In genomic region chr2:144513388-144514100, GRCh38 we compare ENCODE assay signal across 8 cellular contexts. TPM values are rescaled to one million over a fixed set of nuclear protein-coding genes. Genes with fewer than 3 reads are reported as not detected.
DNase-seq lines count a peak whose midpoint lies in the region; ATAC-seq and TF ChIP-seq lines count a peak whose summit lies in the region.

No MANE protein-coding gene starts in this region.

- peaks cover 53 to 70% (median 67%) of the 10 kb centered on the region in 3 donors for H3K4me1 Mint-ChIP-seq in CD8-positive, alpha-beta memory T cell
- H3K4me1 Mint-ChIP-seq in WTC11, result peaks cover 70% of the 10 kb centered on the region
- peaks cover 16% of the 10 kb centered on the region for H3K4me1 Mint-ChIP-seq in activated CD4-positive, alpha-beta T cell treated with anti-CD3 and anti-CD28 coated beads, Interleukin-2, amount 10 ng/mL, durations not matched to agents 7 days and 5 days

- intact Hi-C loops in heart right ventricle (cut with DNase I), result loop anchor here in 7 of 10 donors (5.0 to 10.0 kb wide), 13 partner anchors 51 to 1241 kb away; a partner anchor contains a TSS

- POLR2A ChIA-PET in CD8-positive, alpha-beta memory T cell (lab: Charles Lee), result no interaction called here
- POLR2A ChIA-PET in WTC11 (lab: Charles Lee), result no interaction called here
- POLR2A ChIA-PET in activated CD4-positive, alpha-beta T cell treated with anti-CD3 and anti-CD28 coated beads, Interleukin-2, amount 10 ng/mL, durations not matched to agents 7 days and 5 days (lab: Charles Lee), result no interaction called here

- WGBS in heart right ventricle, 2 donors, result 23 to 25% methylated on average over 17 to 18 of the region's 18 CpGs

- H3K9ac ChIP-seq in rectal smooth muscle tissue (ENCODE audit: low read length), result peak overlapping the region; percentile 2

- H3K36me3 Mint-ChIP-seq in CD8-positive, alpha-beta memory T cell, result peaks cover 0 to 42% (median 0%) of the 10 kb centered on the region in 3 donors
- H3K36me3 Mint-ChIP-seq in WTC11, result no peaks in the 10 kb centered on the region
- H3K36me3 Mint-ChIP-seq in activated CD4-positive, alpha-beta T cell treated with anti-CD3 and anti-CD28 coated beads, Interleukin-2, amount 10 ng/mL, durations not matched to agents 7 days and 5 days (ENCODE audit: low read depth), result peaks cover 2% of the 10 kb centered on the region

- H3K4me1 ChIP-seq in CD8-positive, alpha-beta memory T cell (ENCODE audit: insufficient read depth, low read length), result peaks cover 46% of the 10 kb centered on the region
- H3K4me1 ChIP-seq in heart right ventricle (peaks cover 0 to 68% (median 42%) of the 10 kb centered on the region in 9 donors), rectal smooth muscle tissue (ENCODE audit: control insufficient read depth, insufficient read depth, low read length) (no peaks in the 10 kb centered on the region)

- peak overlapping the region; percentile 94 for H3K27ac ChIP-seq in CD8-positive, alpha-beta memory T cell (ENCODE audit: low read depth, low read length)
- H3K27ac ChIP-seq in heart right ventricle (peak overlapping the region; percentile 96 to 100 (median 98)), rectal smooth muscle tissue (ENCODE audit: low read depth, low read length) (peak overlapping the region; percentile 52)

- H3K4me3 Mint-ChIP-seq in CD8-positive, alpha-beta memory T cell, result peak overlapping the region; percentile 55 to 93 (median 85)
- peak overlapping the region; percentile 64 for H3K4me3 Mint-ChIP-seq in WTC11
- no peak overlapping the region for H3K4me3 Mint-ChIP-seq in activated CD4-positive, alpha-beta T cell treated with anti-CD3 and anti-CD28 coated beads, Interleukin-2, amount 10 ng/mL, durations not matched to agents 7 days and 5 days

- H3K4me3 ChIP-seq in CD8-positive, alpha-beta memory T cell (ENCODE audit: low read length), result no peak overlapping the region
- H3K4me3 ChIP-seq in heart right ventricle, result peak overlapping the region in 9 of 10 donors; percentile 70 to 98 (median 79)
- peak overlapping the region; percentile 62 for H3K4me3 ChIP-seq in rectal smooth muscle tissue (ENCODE audit: low read length)

- peak in 2 of 5 donors; percentile 22 to 59 for DNase-seq in CD8-positive, alpha-beta memory T cell
- no peak for DNase-seq in WTC11 (ENCODE audit: low spot score)
- peak in 1 of 2 donors; percentile 25 for DNase-seq in heart right ventricle
- no peak for DNase-seq in activated CD4-positive, alpha-beta T cell treated with anti-CD3 and anti-CD28 coated beads, Interleukin-2, amount 10 ng/mL, durations not matched to agents 7 days and 5 days
- no peak for DNase-seq in SKM-1 (lab: John Stamatoyannopoulos, UW; ENCODE audit: unreplicated experiment)
- no peak for DNase-seq in stimulated activated CD4-positive, alpha-beta T cell treated with anti-CD3 and anti-CD28 coated beads, Interleukin-4, amount 100 ng/mL, for 24 hours
- no peak for DNase-seq in NCI-H1092 (lab: John Stamatoyannopoulos, UW)

- TF ChIP-seq CTCF in WTC11 (IDR thresholded peaks at IDR 0.05) (no peak), heart right ventricle (IDR thresholded peaks at IDR 0.05) (no peak)

- H3K27me3 ChIP-seq in CD8-positive, alpha-beta memory T cell (ENCODE audit: insufficient read depth, low read length, poor library complexity, severe bottlenecking), result peaks cover 11% of the 10 kb centered on the region
- peaks cover 0 to 4% (median 0%) of the 10 kb centered on the region in 7 donors for H3K27me3 ChIP-seq in heart right ventricle
- H3K27me3 ChIP-seq in rectal smooth muscle tissue (ENCODE audit: control insufficient read depth, insufficient read depth, low read length), result no peaks in the 10 kb centered on the region

- peaks cover 0 to 6% (median 2%) of the 10 kb centered on the region in 5 donors for H3K9me3 Mint-ChIP-seq in CD8-positive, alpha-beta memory T cell
- H3K9me3 Mint-ChIP-seq in WTC11, result no peaks in the 10 kb centered on the region
- no peaks in the 10 kb centered on the region for H3K9me3 Mint-ChIP-seq in activated CD4-positive, alpha-beta T cell treated with anti-CD3 and anti-CD28 coated beads, Interleukin-2, amount 10 ng/mL, durations not matched to agents 7 days and 5 days

- no peak for ATAC-seq in WTC11
- peak in 2 of 8 donors; percentile 1 to 4 for ATAC-seq in heart right ventricle

- no peaks in the 10 kb centered on the region for H3K9me3 ChIP-seq in CD8-positive, alpha-beta memory T cell (ENCODE audit: low read length)
- no peaks in the 10 kb centered on the region for H3K9me3 ChIP-seq in heart right ventricle

- peaks cover 8 to 10% of the 10 kb centered on the region in 2 donors for H3K27me3 Mint-ChIP-seq in CD8-positive, alpha-beta memory T cell
- H3K27me3 Mint-ChIP-seq in WTC11 (ENCODE audit: low read depth), result peaks cover 72% of the 10 kb centered on the region
- peaks cover 66% of the 10 kb centered on the region for H3K27me3 Mint-ChIP-seq in activated CD4-positive, alpha-beta T cell treated with anti-CD3 and anti-CD28 coated beads, Interleukin-2, amount 10 ng/mL, durations not matched to agents 7 days and 5 days

- peak overlapping the region; percentile 0 to 99 (median 84) for H3K27ac Mint-ChIP-seq in CD8-positive, alpha-beta memory T cell
- H3K27ac Mint-ChIP-seq in WTC11, result no peak overlapping the region
- H3K27ac Mint-ChIP-seq in activated CD4-positive, alpha-beta T cell treated with anti-CD3 and anti-CD28 coated beads, Interleukin-2, amount 10 ng/mL, durations not matched to agents 7 days and 5 days, result no peak overlapping the region

- CTCF ChIA-PET in CD8-positive, alpha-beta memory T cell (lab: Charles Lee), result no interaction called here
- CTCF ChIA-PET in WTC11 (lab: Charles Lee), result interaction anchor here (0.6 to 1.0 kb wide), 2 partner anchors 51 to 64 kb away, joined by 3 to 4 read pairs; no protein-coding TSS in a partner anchor
- CTCF ChIA-PET in activated CD4-positive, alpha-beta T cell treated with anti-CD3 and anti-CD28 coated beads, Interleukin-2, amount 10 ng/mL, durations not matched to agents 7 days and 5 days (lab: Charles Lee), result interaction anchor here (1.0 to 1.4 kb wide), 2 partner anchors 9 to 23 kb away, joined by 3 to 4 read pairs; no protein-coding TSS in a partner anchor

- H3K36me3 ChIP-seq in CD8-positive, alpha-beta memory T cell (ENCODE audit: insufficient read depth, low read length), result no peaks in the 10 kb centered on the region
- H3K36me3 ChIP-seq in heart right ventricle, result peaks cover 0 to 50% (median 0%) of the 10 kb centered on the region in 9 donors
- no peaks in the 10 kb centered on the region for H3K36me3 ChIP-seq in rectal smooth muscle tissue (ENCODE audit: control insufficient read depth, insufficient read depth, low read length)

TF ChIP-seq in WTC11, 78 proteins besides CTCF, POLR2A, EP300 and RAD21:
- TF ChIP-seq, protein P1, sequence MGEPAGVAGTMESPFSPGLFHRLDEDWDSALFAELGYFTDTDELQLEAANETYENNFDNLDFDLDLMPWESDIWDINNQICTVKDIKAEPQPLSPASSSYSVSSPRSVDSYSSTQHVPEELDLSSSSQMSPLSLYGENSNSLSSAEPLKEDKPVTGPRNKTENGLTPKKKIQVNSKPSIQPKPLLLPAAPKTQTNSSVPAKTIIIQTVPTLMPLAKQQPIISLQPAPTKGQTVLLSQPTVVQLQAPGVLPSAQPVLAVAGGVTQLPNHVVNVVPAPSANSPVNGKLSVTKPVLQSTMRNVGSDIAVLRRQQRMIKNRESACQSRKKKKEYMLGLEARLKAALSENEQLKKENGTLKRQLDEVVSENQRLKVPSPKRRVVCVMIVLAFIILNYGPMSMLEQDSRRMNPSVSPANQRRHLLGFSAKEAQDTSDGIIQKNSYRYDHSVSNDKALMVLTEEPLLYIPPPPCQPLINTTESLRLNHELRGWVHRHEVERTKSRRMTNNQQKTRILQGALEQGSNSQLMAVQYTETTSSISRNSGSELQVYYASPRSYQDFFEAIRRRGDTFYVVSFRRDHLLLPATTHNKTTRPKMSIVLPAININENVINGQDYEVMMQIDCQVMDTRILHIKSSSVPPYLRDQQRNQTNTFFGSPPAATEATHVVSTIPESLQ (CRISPR knock-in tag; IDR thresholded peaks at IDR 0.05), result no peak

RNA-seq across cellular contexts. Expression of gene ZEB2, which starts 6.4 kb away (rescaled TPM):
- total RNA-seq in CD8-positive, alpha-beta memory T cell, result 10 to 100 TPM; 32.7 to 35.8 TPM
- 20.6 TPM for polyA plus RNA-seq in CD8-positive, alpha-beta memory T cell
- 0.42 to 0.85 TPM (median 0.46 TPM) in 3 replicates for total RNA-seq in WTC11 (2021)
- 10 to 100 TPM; 68.7 to 99.5 (median 88.2) TPM for total RNA-seq in heart right ventricle
- 10 to 100 TPM; 17.2 to 26.0 TPM for polyA plus RNA-seq in heart right ventricle
- 1 to 10 TPM; 3.3 to 3.5 TPM for total RNA-seq in activated CD4-positive, alpha-beta T cell treated with anti-CD3 and anti-CD28 coated beads, Interleukin-2, amount 10 ng/mL, durations not matched to agents 7 days and 5 days

Comparison
In these comparisons a context has a peak if more than half of its experiments do, and no peak if none do; other contexts are left out.
1. H3K27ac Mint-ChIP-seq: peak in CD8-positive, alpha-beta memory T cell (8 of 8); none in WTC11 (single experiment) and activated CD4-positive, alpha-beta T cell treated with anti-CD3 and anti-CD28 coated beads, Interleukin-2, amount 10 ng/mL, durations not matched to agents 7 days and 5 days (single experiment).
2. RNA of gene ZEB2, which starts 6.4 kb away (total RNA-seq): 68.7 to 99.5 TPM in heart right ventricle and 32.7 to 35.8 TPM in CD8-positive, alpha-beta memory T cell; 3.3 to 3.5 TPM in activated CD4-positive, alpha-beta T cell treated with anti-CD3 and anti-CD28 coated beads, Interleukin-2, amount 10 ng/mL, durations not matched to agents 7 days and 5 days and 0.42 to 0.85 TPM in WTC11; every median in the first group is over 4 times any median in the second.
3. Peak in every context shown above with its lines, with median percentiles within 50 percentile points of each other: H3K27ac ChIP-seq.